1 cellular context compared by ENCODE assay signal in the genomic region with DNA sequence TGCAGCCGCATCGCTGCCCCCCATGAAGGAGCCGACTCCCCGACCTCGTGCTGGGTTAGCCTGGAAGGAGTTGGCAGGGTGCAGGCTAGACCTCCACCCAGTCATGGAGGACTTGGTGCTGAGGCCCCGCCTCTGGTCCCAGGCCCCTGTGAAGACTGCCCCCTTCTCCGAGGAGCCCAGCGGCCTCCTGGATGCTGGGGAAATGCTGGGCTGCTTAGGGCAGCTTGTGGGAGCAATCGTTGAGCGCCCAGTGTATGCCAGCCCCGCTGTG.
TF ChIP-seq lines count a peak whose summit lies in the region.

No MANE protein-coding gene starts in this region.

TF ChIP-seq in HCT116, 20 proteins besides CTCF, POLR2A, EP300 and RAD21 (continued from another document):
- TF ChIP-seq, protein P1, sequence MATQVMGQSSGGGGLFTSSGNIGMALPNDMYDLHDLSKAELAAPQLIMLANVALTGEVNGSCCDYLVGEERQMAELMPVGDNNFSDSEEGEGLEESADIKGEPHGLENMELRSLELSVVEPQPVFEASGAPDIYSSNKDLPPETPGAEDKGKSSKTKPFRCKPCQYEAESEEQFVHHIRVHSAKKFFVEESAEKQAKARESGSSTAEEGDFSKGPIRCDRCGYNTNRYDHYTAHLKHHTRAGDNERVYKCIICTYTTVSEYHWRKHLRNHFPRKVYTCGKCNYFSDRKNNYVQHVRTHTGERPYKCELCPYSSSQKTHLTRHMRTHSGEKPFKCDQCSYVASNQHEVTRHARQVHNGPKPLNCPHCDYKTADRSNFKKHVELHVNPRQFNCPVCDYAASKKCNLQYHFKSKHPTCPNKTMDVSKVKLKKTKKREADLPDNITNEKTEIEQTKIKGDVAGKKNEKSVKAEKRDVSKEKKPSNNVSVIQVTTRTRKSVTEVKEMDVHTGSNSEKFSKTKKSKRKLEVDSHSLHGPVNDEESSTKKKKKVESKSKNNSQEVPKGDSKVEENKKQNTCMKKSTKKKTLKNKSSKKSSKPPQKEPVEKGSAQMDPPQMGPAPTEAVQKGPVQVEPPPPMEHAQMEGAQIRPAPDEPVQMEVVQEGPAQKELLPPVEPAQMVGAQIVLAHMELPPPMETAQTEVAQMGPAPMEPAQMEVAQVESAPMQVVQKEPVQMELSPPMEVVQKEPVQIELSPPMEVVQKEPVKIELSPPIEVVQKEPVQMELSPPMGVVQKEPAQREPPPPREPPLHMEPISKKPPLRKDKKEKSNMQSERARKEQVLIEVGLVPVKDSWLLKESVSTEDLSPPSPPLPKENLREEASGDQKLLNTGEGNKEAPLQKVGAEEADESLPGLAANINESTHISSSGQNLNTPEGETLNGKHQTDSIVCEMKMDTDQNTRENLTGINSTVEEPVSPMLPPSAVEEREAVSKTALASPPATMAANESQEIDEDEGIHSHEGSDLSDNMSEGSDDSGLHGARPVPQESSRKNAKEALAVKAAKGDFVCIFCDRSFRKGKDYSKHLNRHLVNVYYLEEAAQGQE (IDR thresholded peaks at IDR 0.05; ENCODE audit: low read depth): no peak
- no peak for TF ChIP-seq CBX3 (IDR thresholded peaks at IDR 0.05; ENCODE audit: low read depth)
- TF ChIP-seq, protein P2, sequence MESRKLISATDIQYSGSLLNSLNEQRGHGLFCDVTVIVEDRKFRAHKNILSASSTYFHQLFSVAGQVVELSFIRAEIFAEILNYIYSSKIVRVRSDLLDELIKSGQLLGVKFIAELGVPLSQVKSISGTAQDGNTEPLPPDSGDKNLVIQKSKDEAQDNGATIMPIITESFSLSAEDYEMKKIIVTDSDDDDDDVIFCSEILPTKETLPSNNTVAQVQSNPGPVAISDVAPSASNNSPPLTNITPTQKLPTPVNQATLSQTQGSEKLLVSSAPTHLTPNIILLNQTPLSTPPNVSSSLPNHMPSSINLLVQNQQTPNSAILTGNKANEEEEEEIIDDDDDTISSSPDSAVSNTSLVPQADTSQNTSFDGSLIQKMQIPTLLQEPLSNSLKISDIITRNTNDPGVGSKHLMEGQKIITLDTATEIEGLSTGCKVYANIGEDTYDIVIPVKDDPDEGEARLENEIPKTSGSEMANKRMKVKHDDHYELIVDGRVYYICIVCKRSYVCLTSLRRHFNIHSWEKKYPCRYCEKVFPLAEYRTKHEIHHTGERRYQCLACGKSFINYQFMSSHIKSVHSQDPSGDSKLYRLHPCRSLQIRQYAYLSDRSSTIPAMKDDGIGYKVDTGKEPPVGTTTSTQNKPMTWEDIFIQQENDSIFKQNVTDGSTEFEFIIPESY (IDR thresholded peaks at IDR 0.05; ENCODE audit: extremely low read depth, insufficient replicate concordance, low read length): no peak
- TF ChIP-seq SRF (IDR thresholded peaks at IDR 0.05; ENCODE audit: low read depth): no peak
TF ChIP-seq in HCT116: peak in this region for 0.
